1 cellular context compared by ENCODE assay signal in genomic region chr17:44308320-44308818, GRCh38.
TF ChIP-seq lines count a peak whose summit lies in the region.

Gene RUNDC3A (plus strand): TSS chr17:44308601. CDS start chr17:44308833, 232 bp downstream.

TF ChIP-seq in HepG2, 621 proteins besides CTCF, POLR2A, EP300 and RAD21 (continued from another document and continues in another):
- TF ChIP-seq, protein P1, sequence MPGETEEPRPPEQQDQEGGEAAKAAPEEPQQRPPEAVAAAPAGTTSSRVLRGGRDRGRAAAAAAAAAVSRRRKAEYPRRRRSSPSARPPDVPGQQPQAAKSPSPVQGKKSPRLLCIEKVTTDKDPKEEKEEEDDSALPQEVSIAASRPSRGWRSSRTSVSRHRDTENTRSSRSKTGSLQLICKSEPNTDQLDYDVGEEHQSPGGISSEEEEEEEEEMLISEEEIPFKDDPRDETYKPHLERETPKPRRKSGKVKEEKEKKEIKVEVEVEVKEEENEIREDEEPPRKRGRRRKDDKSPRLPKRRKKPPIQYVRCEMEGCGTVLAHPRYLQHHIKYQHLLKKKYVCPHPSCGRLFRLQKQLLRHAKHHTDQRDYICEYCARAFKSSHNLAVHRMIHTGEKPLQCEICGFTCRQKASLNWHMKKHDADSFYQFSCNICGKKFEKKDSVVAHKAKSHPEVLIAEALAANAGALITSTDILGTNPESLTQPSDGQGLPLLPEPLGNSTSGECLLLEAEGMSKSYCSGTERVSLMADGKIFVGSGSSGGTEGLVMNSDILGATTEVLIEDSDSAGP (CRISPR knock-in tag; IDR thresholded peaks at IDR 0.05; ENCODE audit: borderline replicate concordance): 0 out of 2 replicates have a peak, but pooled peaks have one; percentile 10
- TF ChIP-seq HNRNPLL (IDR thresholded peaks at IDR 0.05; ENCODE audit: low read depth, low read length, poor library complexity, severe bottlenecking): no peak
- peak; percentile 67; the same call in 1 of the 2 replicates for TF ChIP-seq HDAC2 (CRISPR knock-in tag; IDR thresholded peaks at IDR 0.05)
- TF ChIP-seq, protein P2, sequence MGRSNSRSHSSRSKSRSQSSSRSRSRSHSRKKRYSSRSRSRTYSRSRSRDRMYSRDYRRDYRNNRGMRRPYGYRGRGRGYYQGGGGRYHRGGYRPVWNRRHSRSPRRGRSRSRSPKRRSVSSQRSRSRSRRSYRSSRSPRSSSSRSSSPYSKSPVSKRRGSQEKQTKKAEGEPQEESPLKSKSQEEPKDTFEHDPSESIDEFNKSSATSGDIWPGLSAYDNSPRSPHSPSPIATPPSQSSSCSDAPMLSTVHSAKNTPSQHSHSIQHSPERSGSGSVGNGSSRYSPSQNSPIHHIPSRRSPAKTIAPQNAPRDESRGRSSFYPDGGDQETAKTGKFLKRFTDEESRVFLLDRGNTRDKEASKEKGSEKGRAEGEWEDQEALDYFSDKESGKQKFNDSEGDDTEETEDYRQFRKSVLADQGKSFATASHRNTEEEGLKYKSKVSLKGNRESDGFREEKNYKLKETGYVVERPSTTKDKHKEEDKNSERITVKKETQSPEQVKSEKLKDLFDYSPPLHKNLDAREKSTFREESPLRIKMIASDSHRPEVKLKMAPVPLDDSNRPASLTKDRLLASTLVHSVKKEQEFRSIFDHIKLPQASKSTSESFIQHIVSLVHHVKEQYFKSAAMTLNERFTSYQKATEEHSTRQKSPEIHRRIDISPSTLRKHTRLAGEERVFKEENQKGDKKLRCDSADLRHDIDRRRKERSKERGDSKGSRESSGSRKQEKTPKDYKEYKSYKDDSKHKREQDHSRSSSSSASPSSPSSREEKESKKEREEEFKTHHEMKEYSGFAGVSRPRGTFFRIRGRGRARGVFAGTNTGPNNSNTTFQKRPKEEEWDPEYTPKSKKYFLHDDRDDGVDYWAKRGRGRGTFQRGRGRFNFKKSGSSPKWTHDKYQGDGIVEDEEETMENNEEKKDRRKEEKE (IDR thresholded peaks at IDR 0.05): no peak
- TF ChIP-seq PRPF4 (IDR thresholded peaks at IDR 0.05; ENCODE audit: low read depth, low read length, poor library complexity, severe bottlenecking): no peak
- TF ChIP-seq RORA (CRISPR knock-in tag; IDR thresholded peaks at IDR 0.05): no peak
- TF ChIP-seq NFRKB (IDR thresholded peaks at IDR 0.05): no peak
- TF ChIP-seq ATF7 (IDR thresholded peaks at IDR 0.05): peak; percentile 69
- TF ChIP-seq ATF7 (CRISPR knock-in tag; IDR thresholded peaks at IDR 0.05): peak; percentile 71
- TF ChIP-seq, protein P3, sequence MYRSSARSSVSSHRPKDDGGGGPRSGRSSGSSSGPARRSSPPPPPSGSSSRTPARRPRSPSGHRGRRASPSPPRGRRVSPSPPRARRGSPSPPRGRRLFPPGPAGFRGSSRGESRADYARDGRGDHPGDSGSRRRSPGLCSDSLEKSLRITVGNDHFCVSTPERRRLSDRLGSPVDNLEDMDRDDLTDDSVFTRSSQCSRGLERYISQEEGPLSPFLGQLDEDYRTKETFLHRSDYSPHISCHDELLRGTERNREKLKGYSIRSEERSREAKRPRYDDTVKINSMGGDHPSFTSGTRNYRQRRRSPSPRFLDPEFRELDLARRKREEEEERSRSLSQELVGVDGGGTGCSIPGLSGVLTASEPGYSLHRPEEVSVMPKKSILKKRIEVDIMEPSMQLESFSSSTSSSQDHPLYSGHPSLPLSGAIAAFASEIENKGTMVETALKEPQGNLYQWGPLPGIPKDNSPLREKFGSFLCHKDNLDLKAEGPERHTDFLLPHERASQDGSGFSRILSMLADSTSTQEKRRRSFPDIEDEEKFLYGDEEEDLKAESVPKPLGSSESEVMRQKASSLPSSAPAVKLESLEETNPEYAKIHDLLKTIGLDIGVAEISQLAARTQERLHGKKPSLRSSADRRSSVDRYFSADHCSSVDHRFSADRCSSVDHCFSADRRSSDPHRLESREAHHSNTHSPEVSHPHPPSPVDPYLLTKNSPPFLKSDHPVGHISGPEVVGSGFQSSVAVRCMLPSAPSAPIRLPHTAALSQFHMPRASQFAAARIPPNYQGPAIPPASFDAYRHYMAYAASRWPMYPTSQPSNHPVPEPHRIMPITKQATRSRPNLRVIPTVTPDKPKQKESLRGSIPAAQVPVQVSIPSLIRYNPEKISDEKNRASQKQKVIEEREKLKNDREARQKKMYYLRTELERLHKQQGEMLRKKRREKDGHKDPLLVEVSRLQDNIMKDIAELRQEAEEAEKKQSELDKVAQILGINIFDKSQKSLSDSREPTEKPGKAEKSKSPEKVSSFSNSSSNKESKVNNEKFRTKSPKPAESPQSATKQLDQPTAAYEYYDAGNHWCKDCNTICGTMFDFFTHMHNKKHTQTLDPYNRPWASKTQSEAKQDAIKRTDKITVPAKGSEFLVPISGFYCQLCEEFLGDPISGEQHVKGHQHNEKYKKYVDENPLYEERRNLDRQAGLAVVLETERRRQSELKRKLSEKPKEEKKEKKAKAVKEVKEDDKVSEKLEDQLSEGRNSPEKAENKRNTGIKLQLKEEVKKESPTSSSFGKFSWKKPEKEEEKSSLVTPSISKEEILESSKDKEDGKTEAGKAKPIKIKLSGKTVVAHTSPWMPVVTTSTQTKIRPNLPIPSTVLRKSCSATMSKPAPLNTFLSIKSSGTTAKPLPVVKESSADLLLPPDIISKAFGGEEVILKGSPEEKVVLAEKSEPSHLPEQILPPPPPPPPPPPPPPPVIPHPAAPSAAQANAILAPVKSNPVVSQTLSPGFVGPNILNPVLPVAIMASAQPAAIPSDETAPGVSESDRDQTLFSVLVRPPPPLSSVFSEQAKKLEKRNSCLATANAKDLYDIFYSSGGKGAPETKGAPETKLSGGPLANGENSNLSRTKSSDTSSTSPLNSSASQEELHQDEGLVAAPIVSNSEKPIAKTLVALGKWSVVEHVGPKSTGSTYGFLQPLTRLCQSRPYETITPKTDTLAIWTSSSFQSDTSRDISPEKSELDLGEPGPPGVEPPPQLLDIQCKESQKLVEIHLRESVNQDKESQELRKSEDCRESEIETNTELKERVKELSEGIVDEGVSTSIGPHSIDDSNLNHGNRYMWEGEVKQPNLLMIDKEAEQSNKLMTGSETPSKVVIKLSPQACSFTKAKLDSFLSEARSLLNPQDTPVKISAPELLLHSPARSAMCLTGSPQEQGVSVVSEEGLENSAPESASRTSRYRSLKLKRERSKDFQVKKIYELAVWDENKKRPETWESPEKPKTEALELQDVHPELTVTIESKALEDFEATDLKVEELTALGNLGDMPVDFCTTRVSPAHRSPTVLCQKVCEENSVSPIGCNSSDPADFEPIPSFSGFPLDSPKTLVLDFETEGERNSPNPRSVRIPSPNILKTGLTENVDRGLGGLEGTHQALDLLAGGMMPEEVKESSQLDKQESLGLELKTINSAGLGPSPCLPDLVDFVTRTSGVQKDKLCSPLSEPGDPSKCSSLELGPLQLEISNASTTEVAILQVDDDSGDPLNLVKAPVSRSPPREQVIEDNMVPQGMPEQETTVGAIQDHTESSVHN (CRISPR knock-in tag; IDR thresholded peaks at IDR 0.05): no peak
- no peak for TF ChIP-seq HNRNPUL1 (IDR thresholded peaks at IDR 0.05; ENCODE audit: low read depth, low read length)
- no peak for TF ChIP-seq DNMT3B (CRISPR knock-in tag; conservative IDR thresholded peaks at IDR 0.05)
- TF ChIP-seq MTF2 (CRISPR knock-in tag; IDR thresholded peaks at IDR 0.05; ENCODE audit: borderline replicate concordance): peak; percentile 31; the same call in 1 of the 2 replicates
- TF ChIP-seq ARNT2 (CRISPR knock-in tag; IDR thresholded peaks at IDR 0.05; ENCODE audit: low read depth): no peak; the same call in 1 of the 2 replicates
- TF ChIP-seq, protein P4, sequence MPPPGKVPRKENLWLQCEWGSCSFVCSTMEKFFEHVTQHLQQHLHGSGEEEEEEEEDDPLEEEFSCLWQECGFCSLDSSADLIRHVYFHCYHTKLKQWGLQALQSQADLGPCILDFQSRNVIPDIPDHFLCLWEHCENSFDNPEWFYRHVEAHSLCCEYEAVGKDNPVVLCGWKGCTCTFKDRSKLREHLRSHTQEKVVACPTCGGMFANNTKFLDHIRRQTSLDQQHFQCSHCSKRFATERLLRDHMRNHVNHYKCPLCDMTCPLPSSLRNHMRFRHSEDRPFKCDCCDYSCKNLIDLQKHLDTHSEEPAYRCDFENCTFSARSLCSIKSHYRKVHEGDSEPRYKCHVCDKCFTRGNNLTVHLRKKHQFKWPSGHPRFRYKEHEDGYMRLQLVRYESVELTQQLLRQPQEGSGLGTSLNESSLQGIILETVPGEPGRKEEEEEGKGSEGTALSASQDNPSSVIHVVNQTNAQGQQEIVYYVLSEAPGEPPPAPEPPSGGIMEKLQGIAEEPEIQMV (CRISPR knock-in tag; IDR thresholded peaks at IDR 0.05; ENCODE audit: low read depth): 0 out of 2 replicates have a peak, but pooled peaks have one; percentile 24
- no peak for TF ChIP-seq ZNF383 (CRISPR knock-in tag; IDR thresholded peaks at IDR 0.05; ENCODE audit: borderline replicate concordance)
- TF ChIP-seq FIP1L1 (IDR thresholded peaks at IDR 0.05; ENCODE audit: borderline replicate concordance, insufficient read depth, low read depth, low read length): no peak
- no peak for TF ChIP-seq ZNF883 (CRISPR knock-in tag; IDR thresholded peaks at IDR 0.05; ENCODE audit: not compliant biosample characterization)
- TF ChIP-seq REST (IDR thresholded peaks at IDR 0.05; ENCODE audit: borderline replicate concordance in 1 of 2, low read depth in 1 of 2, low read length in 2 of 2): peak; percentile 85 to 98
- no peak for TF ChIP-seq NBN (conservative IDR thresholded peaks at IDR 0.05)
- TF ChIP-seq ZNF230 (CRISPR knock-in tag; IDR thresholded peaks at IDR 0.05): no peak
- no peak for TF ChIP-seq NR2F6 (IDR thresholded peaks at IDR 0.05)
- TF ChIP-seq NR2F6 (CRISPR knock-in tag; IDR thresholded peaks at IDR 0.05): peak; percentile 36; the same call in 1 of the 2 replicates
- TF ChIP-seq MYC (CRISPR knock-in tag; IDR thresholded peaks at IDR 0.05; ENCODE audit: borderline replicate concordance): peak; percentile 61
- TF ChIP-seq ZNF619 (CRISPR knock-in tag; IDR thresholded peaks at IDR 0.05): no peak
- TF ChIP-seq RFXANK (CRISPR knock-in tag; IDR thresholded peaks at IDR 0.05): peak; percentile 75; the same call in 1 of the 2 replicates
- no peak for TF ChIP-seq AGO1 (IDR thresholded peaks at IDR 0.05; ENCODE audit: low read depth, low read length, poor library complexity, severe bottlenecking)
- peak; percentile 72; the same call in 1 of the 2 replicates for TF ChIP-seq FOXK1 (CRISPR knock-in tag; IDR thresholded peaks at IDR 0.05; ENCODE audit: borderline replicate concordance, low read depth)
- TF ChIP-seq, protein P5, sequence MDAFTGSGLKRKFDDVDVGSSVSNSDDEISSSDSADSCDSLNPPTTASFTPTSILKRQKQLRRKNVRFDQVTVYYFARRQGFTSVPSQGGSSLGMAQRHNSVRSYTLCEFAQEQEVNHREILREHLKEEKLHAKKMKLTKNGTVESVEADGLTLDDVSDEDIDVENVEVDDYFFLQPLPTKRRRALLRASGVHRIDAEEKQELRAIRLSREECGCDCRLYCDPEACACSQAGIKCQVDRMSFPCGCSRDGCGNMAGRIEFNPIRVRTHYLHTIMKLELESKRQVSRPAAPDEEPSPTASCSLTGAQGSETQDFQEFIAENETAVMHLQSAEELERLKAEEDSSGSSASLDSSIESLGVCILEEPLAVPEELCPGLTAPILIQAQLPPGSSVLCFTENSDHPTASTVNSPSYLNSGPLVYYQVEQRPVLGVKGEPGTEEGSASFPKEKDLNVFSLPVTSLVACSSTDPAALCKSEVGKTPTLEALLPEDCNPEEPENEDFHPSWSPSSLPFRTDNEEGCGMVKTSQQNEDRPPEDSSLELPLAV (CRISPR knock-in tag; conservative IDR thresholded peaks at IDR 0.05; ENCODE audit: low read depth): no peak
- TF ChIP-seq ZFP82 (CRISPR knock-in tag; IDR thresholded peaks at IDR 0.05; ENCODE audit: borderline replicate concordance): no peak
- TF ChIP-seq, protein P6, sequence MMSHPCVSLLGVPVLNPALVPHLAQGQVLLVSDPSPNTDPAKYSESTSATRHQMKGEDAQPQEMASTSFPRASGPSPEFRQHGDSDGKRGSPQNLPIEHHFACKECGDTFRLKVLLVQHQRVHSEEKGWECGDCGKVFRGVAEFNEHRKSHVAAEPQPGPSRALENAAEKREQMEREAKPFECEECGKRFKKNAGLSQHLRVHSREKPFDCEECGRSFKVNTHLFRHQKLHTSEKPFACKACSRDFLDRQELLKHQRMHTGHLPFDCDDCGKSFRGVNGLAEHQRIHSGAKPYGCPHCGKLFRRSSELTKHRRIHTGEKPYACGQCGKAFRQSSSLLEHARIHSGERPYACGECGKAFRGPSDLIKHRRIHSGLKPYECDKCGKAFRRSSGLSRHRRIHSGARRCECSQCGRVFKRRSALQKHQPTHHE (CRISPR knock-in tag; IDR thresholded peaks at IDR 0.05; ENCODE audit: borderline replicate concordance): peak; percentile 57; the same call in 1 of the 2 replicates
- no peak for TF ChIP-seq NRL (CRISPR knock-in tag; IDR thresholded peaks at IDR 0.05; ENCODE audit: borderline replicate concordance)
- TF ChIP-seq FOXJ3 (CRISPR knock-in tag; IDR thresholded peaks at IDR 0.05; ENCODE audit: borderline replicate concordance): no peak
- no peak for TF ChIP-seq KLF9 (CRISPR knock-in tag; IDR thresholded peaks at IDR 0.05; ENCODE audit: low read depth)
